ENCODE assay signal across 18 cellular contexts in the genomic region with DNA sequence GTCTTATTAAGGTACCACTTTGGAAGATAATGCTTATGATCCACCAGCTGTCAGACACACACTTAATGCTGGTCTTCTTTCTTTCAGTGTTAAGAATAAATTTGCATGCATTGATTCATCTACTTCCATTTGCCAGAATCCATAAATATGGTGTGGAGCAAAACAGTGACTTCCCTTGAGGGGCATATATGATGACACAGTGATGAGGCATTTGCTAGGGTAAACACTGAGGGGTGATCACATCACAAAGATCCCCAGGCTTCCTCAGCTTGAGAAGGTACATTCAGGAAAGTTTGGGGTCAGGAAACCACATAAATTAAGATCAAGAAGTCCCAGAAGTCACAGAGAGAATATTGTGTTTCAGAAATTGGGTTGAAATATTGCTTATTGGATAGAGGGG. TPM values are rescaled to one million over a fixed set of nuclear protein-coding genes. Genes with fewer than 3 reads are reported as not detected.
DNase-seq lines count a peak whose midpoint lies in the region; ATAC-seq and TF ChIP-seq lines count a peak whose summit lies in the region.
"Had no signal": no experiment of that assay in that cellular context is flagged by ENCODE, and none has a peak within 500 bp of the region (broad histone marks: within the 10 kb centered on the region; RNA-seq: fewer than 3 reads in every experiment).

No MANE protein-coding gene starts in this region.

- H3K27me3 ChIP-seq in CD4-positive, alpha-beta T cell (ENCODE audit: control insufficient read depth, insufficient read depth, low read length): no peaks in the 10 kb centered on the region
- H3K27me3 ChIP-seq: ascending aorta, esophagus squamous epithelium, stomach had no signal

- H3K4me1 Mint-ChIP-seq in CD4-positive, alpha-beta T cell (ENCODE audit: low read depth): peaks cover 61% of the 10 kb centered on the region
- H3K4me1 Mint-ChIP-seq in activated CD4-positive, alpha-beta memory T cell treated with anti-CD3 and anti-CD28 coated beads, Interleukin-2, amount 10 ng/mL, durations not matched to agents 7 days and 5 days: peaks cover 87% of the 10 kb centered on the region
- H3K4me1 Mint-ChIP-seq in immature natural killer cell: peaks cover 34 to 52% of the 10 kb centered on the region in 2 donors
- no peaks in the 10 kb centered on the region for H3K4me1 Mint-ChIP-seq in type B pancreatic cell (ENCODE audit: unreplicated experiment)
- H3K4me1 Mint-ChIP-seq: CD14-positive monocyte had no signal

- no peak overlapping the region for H3K27ac ChIP-seq in CD4-positive, alpha-beta T cell (ENCODE audit: low read depth, low read length)
- H3K27ac ChIP-seq: ascending aorta, esophagus squamous epithelium, HL-60, parathyroid adenoma, stomach had no signal

- no peaks in the 10 kb centered on the region for H3K9me3 Mint-ChIP-seq in CD4-positive, alpha-beta T cell
- peaks cover 4% of the 10 kb centered on the region for H3K9me3 Mint-ChIP-seq in activated CD4-positive, alpha-beta memory T cell treated with anti-CD3 and anti-CD28 coated beads, Interleukin-2, amount 10 ng/mL, durations not matched to agents 7 days and 5 days
- H3K9me3 Mint-ChIP-seq in immature natural killer cell (no peaks in the 10 kb centered on the region), type B pancreatic cell (no peaks in the 10 kb centered on the region)

- H3K27ac Mint-ChIP-seq in CD4-positive, alpha-beta T cell: peak overlapping the region; percentile 21
- H3K27ac Mint-ChIP-seq in activated CD4-positive, alpha-beta memory T cell treated with anti-CD3 and anti-CD28 coated beads, Interleukin-2, amount 10 ng/mL, durations not matched to agents 7 days and 5 days: peak overlapping the region; percentile 86
- H3K27ac Mint-ChIP-seq in immature natural killer cell (peak overlapping the region in 5 of 6 donors; percentile 18 to 51 (median 36)), type B pancreatic cell (no peak overlapping the region)
- H3K27ac Mint-ChIP-seq: CD14-positive monocyte had no signal

- CTCF ChIA-PET in CD4-positive, alpha-beta T cell (lab: Charles Lee): interaction anchor here (4.6 kb wide), 1 partner anchor 12 kb away, joined by 25 read pairs; no protein-coding TSS in a partner anchor
- CTCF ChIA-PET in activated CD4-positive, alpha-beta memory T cell treated with anti-CD3 and anti-CD28 coated beads, Interleukin-2, amount 10 ng/mL, durations not matched to agents 7 days and 5 days (lab: Charles Lee): interaction anchor here (1.5 to 2.1 kb wide), 2 partner anchors 11 to 27 kb away, joined by 4 to 9 read pairs; no protein-coding TSS in a partner anchor

- DNase-seq in CD4-positive, alpha-beta T cell: no peak
- DNase-seq in Daoy (ENCODE audit: low read depth) (peak; percentile 45), immature natural killer cell (no peak), type B pancreatic cell (ENCODE audit: extremely low spot score, unreplicated experiment) (no peak), AG08396 (ENCODE audit: low spot score) (no peak)
- DNase-seq in activated CD4-positive, alpha-beta memory T cell treated with anti-CD3 and anti-CD28 coated beads, Interleukin-2, amount 10 ng/mL, durations not matched to agents 7 days and 5 days: no peak
- DNase-seq: activated CD8-positive, alpha-beta memory T cell treated with anti-CD3 and anti-CD28 coated beads, Interleukin-2, amount 50 U/mL, for 4 hours; cortex of kidney; esophagus squamous epithelium; hippocampal formation; Karpas-422; NCI-H1694; stomach had no signal

- no peaks in the 10 kb centered on the region for H3K9me3 ChIP-seq in CD4-positive, alpha-beta T cell (ENCODE audit: control insufficient read depth, low read length)
- H3K9me3 ChIP-seq: ascending aorta, esophagus squamous epithelium, stomach had no signal

- no peak overlapping the region for H3K4me3 Mint-ChIP-seq in CD4-positive, alpha-beta T cell
- no peak overlapping the region for H3K4me3 Mint-ChIP-seq in activated CD4-positive, alpha-beta memory T cell treated with anti-CD3 and anti-CD28 coated beads, Interleukin-2, amount 10 ng/mL, durations not matched to agents 7 days and 5 days
- H3K4me3 Mint-ChIP-seq in immature natural killer cell: no peak overlapping the region
- H3K4me3 Mint-ChIP-seq in type B pancreatic cell: no peak overlapping the region
- H3K4me3 Mint-ChIP-seq: CD14-positive monocyte had no signal

- POLR2A ChIA-PET in CD4-positive, alpha-beta T cell (lab: Charles Lee): interaction anchor here (0.7 kb wide), 1 partner anchor 374 kb away, joined by 3 read pairs; a partner anchor contains a TSS
- POLR2A ChIA-PET in activated CD4-positive, alpha-beta memory T cell treated with anti-CD3 and anti-CD28 coated beads, Interleukin-2, amount 10 ng/mL, durations not matched to agents 7 days and 5 days (lab: Charles Lee): interaction anchor here (0.9 to 3.9 kb wide), 3 partner anchors 10 to 58 kb away, joined by 4 to 22 read pairs (median 22); a partner anchor contains a TSS

- intact Hi-C loops in CD4-positive, alpha-beta T cell (cut with DNase I, micrococcal nuclease): loop anchor here in 1 of 2 experiments (5.0 kb wide), 1 partner anchor 58 kb away; no protein-coding TSS in a partner anchor

- no peak for TF ChIP-seq CTCF in CD4-positive, alpha-beta T cell (IDR thresholded peaks at IDR 0.05)
- TF ChIP-seq CTCF in type B pancreatic cell (conservative IDR thresholded peaks at IDR 0.05): no peak

- peaks cover 83% of the 10 kb centered on the region for H3K36me3 Mint-ChIP-seq in CD4-positive, alpha-beta T cell (ENCODE audit: low read depth)
- H3K36me3 Mint-ChIP-seq in activated CD4-positive, alpha-beta memory T cell treated with anti-CD3 and anti-CD28 coated beads, Interleukin-2, amount 10 ng/mL, durations not matched to agents 7 days and 5 days (ENCODE audit: low read depth): peaks cover 83% of the 10 kb centered on the region
- H3K36me3 Mint-ChIP-seq in immature natural killer cell (peaks cover 21 to 69% (median 47%) of the 10 kb centered on the region in 3 donors), type B pancreatic cell (no peaks in the 10 kb centered on the region)
- H3K36me3 Mint-ChIP-seq: CD14-positive monocyte had no signal

- H3K27me3 Mint-ChIP-seq in CD4-positive, alpha-beta T cell: no peaks in the 10 kb centered on the region
- no peaks in the 10 kb centered on the region for H3K27me3 Mint-ChIP-seq in activated CD4-positive, alpha-beta memory T cell treated with anti-CD3 and anti-CD28 coated beads, Interleukin-2, amount 10 ng/mL, durations not matched to agents 7 days and 5 days
- H3K27me3 Mint-ChIP-seq in immature natural killer cell (ENCODE audit: low read depth in 3 of 3) (no peaks in the 10 kb centered on the region), type B pancreatic cell (peaks cover 3% of the 10 kb centered on the region)

- no peak for ATAC-seq in CD4-positive, alpha-beta T cell (ENCODE audit: poor library complexity)
- no peak for ATAC-seq in GM21360 (IDR thresholded peaks at IDR 0.05; ENCODE audit: unreplicated experiment)

RNA-seq across cellular contexts. Expression of a gene that starts 9.9 kb away (rescaled TPM):
- total RNA-seq in CD4-positive, alpha-beta T cell: under 1 TPM in 1 of 2 experiments, not detected in 1; 0.11 TPM
- total RNA-seq in Daoy (2014; rRNA removed; shearing (Covaris generic)): 0.11 and 1.0 TPM in 2 replicates
- 10 to 100 TPM; 36.6 to 38.7 TPM for total RNA-seq in activated CD4-positive, alpha-beta memory T cell treated with anti-CD3 and anti-CD28 coated beads, Interleukin-2, amount 10 ng/mL, durations not matched to agents 7 days and 5 days
- under 1 TPM in 1 of 3 donors, not detected in 2; 0.50 TPM for polyA plus RNA-seq in immature natural killer cell
- total RNA-seq in type B pancreatic cell (ENCODE audit: low replicate concordance): 2.2 and 3.3 TPM in 2 replicates
- total RNA-seq: stomach had no signal
- polyA plus RNA-seq: CD14-positive monocyte had no signal
